Comparison of ENCODE assay signal across 31 cellular contexts in genomic region chr2:226329180-226329579, GRCh38.
"Had no signal": no experiment of that assay in that cellular context is flagged by ENCODE, and none has a peak within 500 bp of the region (broad histone marks: within the 10 kb centered on the region; RNA-seq: fewer than 3 reads in every experiment).

No MANE protein-coding gene starts in this region.

- H3K4me1 ChIP-seq: ascending aorta had no signal

- H3K4me3 Mint-ChIP-seq: activated CD4-positive, alpha-beta memory T cell treated with anti-CD3 and anti-CD28 coated beads, Interleukin-2, amount 10 ng/mL, durations not matched to agents 7 days and 5 days; activated CD8-positive, alpha-beta memory T cell treated with anti-CD3 and anti-CD28 coated beads, Interleukin-2, amount 10 ng/mL, durations not matched to agents 7 days and 5 days; activated naive CD8-positive, alpha-beta T cell treated with anti-CD3 and anti-CD28 coated beads for 36 hours had no signal

- H3K9me3 Mint-ChIP-seq: activated CD4-positive, alpha-beta memory T cell treated with anti-CD3 and anti-CD28 coated beads, Interleukin-2, amount 10 ng/mL, durations not matched to agents 7 days and 5 days; activated naive CD8-positive, alpha-beta T cell treated with anti-CD3 and anti-CD28 coated beads for 36 hours had no signal

- H3K36me3 ChIP-seq: ascending aorta, SJCRH30, WERI-Rb-1 had no signal

- H3K27me3 Mint-ChIP-seq: activated CD4-positive, alpha-beta memory T cell treated with anti-CD3 and anti-CD28 coated beads, Interleukin-2, amount 10 ng/mL, durations not matched to agents 7 days and 5 days; activated CD8-positive, alpha-beta memory T cell treated with anti-CD3 and anti-CD28 coated beads, Interleukin-2, amount 10 ng/mL, durations not matched to agents 7 days and 5 days had no signal

- H3K9me3 ChIP-seq: ascending aorta had no signal

- DNase-seq: activated CD4-positive, alpha-beta memory T cell treated with anti-CD3 and anti-CD28 coated beads, Interleukin-2, amount 10 ng/mL, durations not matched to agents 7 days and 5 days; activated CD4-positive, alpha-beta T cell treated with anti-CD3 and anti-CD28 coated beads for 1 hour; activated CD4-positive, alpha-beta T cell treated with anti-CD3 and anti-CD28 coated beads for 48 hours; activated CD4-positive, CD25-positive, alpha-beta regulatory T cell; activated CD8-positive, alpha-beta memory T cell treated with anti-CD3 and anti-CD28 coated beads for 24 hours; activated CD8-positive, alpha-beta memory T cell treated with anti-CD3 and anti-CD28 coated beads, Interleukin-2, amount 10 ng/mL, durations not matched to agents 7 days and 5 days; activated CD8-positive, alpha-beta memory T cell treated with anti-CD3 and anti-CD28 coated beads, Interleukin-2, amount 50 U/mL, for 48 hours; activated effector memory CD4-positive, alpha-beta T cell treated with Interleukin-2 at 50 U/mL for 16 hours; activated naive CD4-positive, alpha-beta T cell treated with anti-CD3 and anti-CD28 coated beads, Interleukin-2, amount 50 U/mL, for 16 hours; activated naive CD8-positive, alpha-beta T cell treated with anti-CD3 and anti-CD28 coated beads for 36 hours; activated T-cell treated with anti-CD3 and anti-CD28 coated beads, Interleukin-2, amount 50 U/mL, for 48 hours; amygdala; Kasumi-1; MM.1S; MV-4-11; NCI-H1092; NCI-H1436 treated with DMSO at 0.1 percent for 48 hours; NCI-H1694 treated with DMSO at 0.1 percent for 48 hours; NCI-H2029; NCI-H2107; NCI-H2171; NCI-H510A; NCI-H526; NCI-H748 treated with DMSO at 0.1 percent for 48 hours; SHP77; SJCRH30; T1000; WERI-Rb-1 had no signal

- H3K4me3 ChIP-seq: ascending aorta, SJCRH30, SK-N-MC had no signal

- H3K27me3 ChIP-seq: ascending aorta, SJCRH30 had no signal

- H3K27ac Mint-ChIP-seq: activated CD4-positive, alpha-beta memory T cell treated with anti-CD3 and anti-CD28 coated beads, Interleukin-2, amount 10 ng/mL, durations not matched to agents 7 days and 5 days; activated CD8-positive, alpha-beta memory T cell treated with anti-CD3 and anti-CD28 coated beads, Interleukin-2, amount 10 ng/mL, durations not matched to agents 7 days and 5 days; activated naive CD8-positive, alpha-beta T cell treated with anti-CD3 and anti-CD28 coated beads for 36 hours had no signal

- ATAC-seq: activated CD8-positive, alpha-beta memory T cell treated with anti-CD3 and anti-CD28 coated beads, Interleukin-2, amount 10 ng/mL, durations not matched to agents 7 days and 5 days; Panc1 had no signal

- H3K36me3 Mint-ChIP-seq: activated CD8-positive, alpha-beta memory T cell treated with anti-CD3 and anti-CD28 coated beads, Interleukin-2, amount 10 ng/mL, durations not matched to agents 7 days and 5 days; activated naive CD8-positive, alpha-beta T cell treated with anti-CD3 and anti-CD28 coated beads for 36 hours had no signal

- H3K27ac ChIP-seq: ascending aorta, SJCRH30, SK-N-MC, WERI-Rb-1 had no signal

- H3K4me1 Mint-ChIP-seq: activated CD4-positive, alpha-beta memory T cell treated with anti-CD3 and anti-CD28 coated beads, Interleukin-2, amount 10 ng/mL, durations not matched to agents 7 days and 5 days; activated CD8-positive, alpha-beta memory T cell treated with anti-CD3 and anti-CD28 coated beads, Interleukin-2, amount 10 ng/mL, durations not matched to agents 7 days and 5 days; activated naive CD8-positive, alpha-beta T cell treated with anti-CD3 and anti-CD28 coated beads for 36 hours had no signal
